14 cellular contexts compared by ENCODE assay signal in the genomic region with DNA sequence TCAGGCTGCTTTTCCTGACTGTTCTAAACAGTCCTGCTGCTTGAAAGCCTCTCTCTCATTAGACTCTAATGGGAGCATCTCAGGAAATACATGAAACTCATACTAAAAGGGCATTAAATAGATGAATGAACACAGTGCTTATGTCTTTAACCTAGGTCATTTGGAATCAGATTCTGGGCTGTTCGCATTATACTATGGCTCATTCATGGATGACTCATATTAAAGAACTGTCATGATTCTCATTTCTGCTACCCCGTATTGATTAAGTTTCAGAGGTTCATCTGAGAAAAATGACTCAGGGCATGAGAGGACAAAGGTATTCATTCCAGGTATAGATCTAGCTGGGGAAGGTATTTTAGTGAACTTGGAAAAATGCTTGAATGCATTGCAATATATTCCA.
DNase-seq lines count a peak whose midpoint lies in the region; ATAC-seq and TF ChIP-seq lines count a peak whose summit lies in the region.
"Had no signal": no experiment of that assay in that cellular context is flagged by ENCODE, and none has a peak within 500 bp of the region (broad histone marks: within the 10 kb centered on the region; RNA-seq: fewer than 3 reads in every experiment).

No MANE protein-coding gene starts in this region.

- H3K4me3 ChIP-seq in mammary epithelial cell (replicated peaks in 1 of 3; ENCODE audit: insufficient read depth in 1 of 3, low read depth in 2 of 3, low read length in 3 of 3), result no peak overlapping the region
- H3K4me3 ChIP-seq: left ventricle myocardium inferior, suprapubic skin had no signal

- dilution Hi-C loops in mammary epithelial cell (cut with HindIII; ENCODE audit: low sequenced_read_pairs), result no loop called here

- H4K20me1 ChIP-seq in mammary epithelial cell (ENCODE audit: insufficient read depth, low read length), result no peaks in the 10 kb centered on the region

- H2AFZ ChIP-seq in mammary epithelial cell (ENCODE audit: low read depth, low read length), result peak overlapping the region; percentile 47

- no peaks in the 10 kb centered on the region for H3K4me1 ChIP-seq in mammary epithelial cell (ENCODE audit: insufficient read depth, low read length)
- H3K4me1 ChIP-seq: suprapubic skin had no signal

- H3K4me2 ChIP-seq in mammary epithelial cell (ENCODE audit: insufficient read depth, low read depth, low read length), result no peak overlapping the region

- DNase-seq in HCEC 1CT (peak; percentile 26), mammary epithelial cell (peak; percentile 63), NCI-H526 treated with DMSO at 0.1 percent for 48 hours (lab: John Stamatoyannopoulos, UW) (no peak), head of caudate nucleus (no peak), midbrain (lab: John Stamatoyannopoulos, UW) (no peak)
- DNase-seq: activated CD8-positive, alpha-beta memory T cell treated with anti-CD3 and anti-CD28 coated beads, Interleukin-2, amount 50 U/mL, for 4 hours; effector memory CD4-positive, alpha-beta T cell; left ventricle myocardium inferior; MV-4-11; NCI-H446 treated with DMSO at 0.1 percent for 48 hours had no signal

- no peaks in the 10 kb centered on the region for H3K36me3 ChIP-seq in mammary epithelial cell (ENCODE audit: insufficient read depth, low read length)
- H3K36me3 ChIP-seq: left ventricle myocardium inferior, suprapubic skin had no signal

- H3K9me3 ChIP-seq in mammary epithelial cell (replicated peaks; ENCODE audit: insufficient read depth, low read length), result no peaks in the 10 kb centered on the region
- H3K9me3 ChIP-seq: left ventricle myocardium inferior, suprapubic skin had no signal

- intact Hi-C loops in mammary epithelial cell (cut with micrococcal nuclease), result no loop called here
- intact Hi-C loops in head of caudate nucleus (cut with DNase I), result no loop called here

- in situ Hi-C loops in mammary epithelial cell (cut with MboI; ENCODE audit: low sequenced_read_pairs in 2 of 2), result no loop called here

- H3K9ac ChIP-seq in mammary epithelial cell (ENCODE audit: insufficient read depth, low read length), result no peak overlapping the region

- peak; percentile 63 for ATAC-seq in GM18868 (IDR thresholded peaks at IDR 0.05; ENCODE audit: unreplicated experiment)
- peak; percentile 50 for ATAC-seq in HG03565 (IDR thresholded peaks at IDR 0.05; ENCODE audit: unreplicated experiment)
- no peak for ATAC-seq in GM21515 (IDR thresholded peaks at IDR 0.05; ENCODE audit: unreplicated experiment)

- 0% methylated on average over 2 of the region's 2 CpGs for WGBS in mammary epithelial cell (ENCODE audit: low coverage, missing lambda C conversion rate)

- H3K27me3 ChIP-seq in mammary epithelial cell (ENCODE audit: insufficient read depth, low read length), result no peaks in the 10 kb centered on the region
- H3K27me3 ChIP-seq: suprapubic skin had no signal

- CTCF ChIA-PET in mammary epithelial cell (lab: Charles Lee; ENCODE audit: low non-redundant PET), result no interaction called here

- no peaks in the 10 kb centered on the region for H3K79me2 ChIP-seq in mammary epithelial cell (ENCODE audit: insufficient read depth, low read length)

- TF ChIP-seq CTCF in mammary epithelial cell (conservative IDR thresholded peaks at IDR 0.05 in 1 of 2, IDR thresholded peaks at IDR 0.05 in 1 of 2; ENCODE audit: extremely low read depth in 1 of 2, insufficient read depth in 1 of 2, low read depth in 1 of 2, low read length in 2 of 2), result no peak

- BruUV-seq in mammary epithelial cell (replicated peaks; lab: Mats Ljungman, UMichigan), result no TSS peak

- no peak overlapping the region for H3K27ac ChIP-seq in mammary epithelial cell (ENCODE audit: insufficient read depth, low read depth, low read length)
- H3K27ac ChIP-seq: left ventricle myocardium inferior, suprapubic skin had no signal

Comparison
In these comparisons a context has a peak if more than half of its experiments do, and no peak if none do; other contexts are left out.
1. DNase-seq: peak in HCEC 1CT (single experiment) and mammary epithelial cell (single experiment); none in NCI-H526 treated with DMSO at 0.1 percent for 48 hours (single experiment), head of caudate nucleus (0 of 42) and midbrain (single experiment).